In the genomic region with DNA sequence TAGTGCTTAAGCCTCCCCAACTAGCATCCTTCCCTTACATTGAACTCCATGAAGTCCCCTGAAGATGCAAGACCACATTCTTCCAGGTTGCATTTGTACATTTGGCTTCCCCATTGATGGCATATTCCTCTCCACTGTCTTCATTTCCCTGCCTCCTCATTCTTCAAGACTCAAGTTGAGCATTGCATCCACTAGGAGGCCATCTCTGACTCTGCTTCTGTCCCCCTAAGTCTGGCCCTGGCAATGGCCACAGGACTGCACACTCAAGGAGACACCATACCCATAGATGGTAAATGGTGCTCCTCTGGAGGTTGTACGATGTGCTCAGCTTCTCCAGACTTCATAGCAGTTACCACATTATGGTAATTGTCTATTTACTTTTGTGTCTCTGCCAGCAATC, we compare ENCODE assay signal across 1 cellular context.
TF ChIP-seq lines count a peak whose summit lies in the region.

No MANE protein-coding gene starts in this region.

TF ChIP-seq in A549, 52 proteins besides CTCF, POLR2A, EP300 and RAD21 (continued from another document):
- TF ChIP-seq TP53 (CRISPR knock-in tag; IDR thresholded peaks at IDR 0.05), result no peak
